11 cellular contexts compared by ENCODE assay signal in the genomic region with DNA sequence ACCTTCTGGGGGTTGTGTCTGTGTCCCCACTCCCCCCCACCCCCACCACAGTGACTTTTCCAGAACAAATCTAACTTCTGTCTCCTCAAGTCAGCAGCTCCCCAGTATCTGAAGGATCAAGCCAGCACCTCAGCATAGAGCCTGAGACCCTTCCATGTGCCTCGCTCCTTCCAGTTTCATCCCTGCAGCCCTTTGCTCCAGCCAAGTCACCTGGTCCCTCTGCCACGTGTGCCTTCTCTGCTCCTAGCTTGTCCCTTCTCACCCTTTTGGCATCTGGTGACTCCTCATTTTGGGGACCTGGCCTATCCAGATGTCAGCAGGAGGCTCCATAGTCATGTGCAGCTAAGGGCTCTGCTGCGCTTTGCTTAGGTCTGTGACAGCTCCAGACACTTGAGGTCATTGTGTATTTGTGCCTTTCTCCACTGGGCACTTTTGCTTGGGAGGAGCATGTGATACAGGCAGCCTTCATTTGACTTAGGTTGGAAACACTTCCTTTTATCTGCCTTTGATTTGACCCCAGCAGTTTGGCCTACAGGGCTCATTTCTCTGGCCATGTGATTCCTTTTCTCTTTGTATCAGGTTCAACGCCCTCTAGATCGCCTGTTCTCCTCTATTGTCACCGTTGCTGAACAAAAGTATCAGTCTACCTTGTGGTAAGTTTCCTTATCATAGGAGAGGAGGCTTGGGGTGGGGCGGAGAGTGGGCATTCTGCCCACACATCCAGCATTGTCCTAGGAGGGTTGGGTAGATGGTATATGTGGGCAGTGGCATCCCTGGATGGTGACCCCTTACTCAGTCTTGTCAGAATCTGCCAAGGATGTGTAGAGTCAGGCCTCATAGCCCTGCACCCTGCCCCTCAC. TPM values are rescaled to one million over a fixed set of nuclear protein-coding genes. Genes with fewer than 3 reads are reported as not detected.
DNase-seq lines count a peak whose midpoint lies in the region; ATAC-seq lines count a peak whose summit lies in the region.
"Had no signal": no experiment of that assay in that cellular context is flagged by ENCODE, and none has a peak within 500 bp of the region (broad histone marks: within the 10 kb centered on the region; RNA-seq: fewer than 3 reads in every experiment).

No MANE protein-coding gene starts in this region.

- no peak for DNase-seq in stimulated activated naive CD8-positive, alpha-beta T cell treated with anti-CD3 and anti-CD28 coated beads, Interleukin-15, Interleukin-2, amounts not matched to agents 100 U/mL and 50 U/mL, for 24 hours
- DNase-seq in naive thymus-derived CD8-positive, alpha-beta T cell = no peak
- DNase-seq in NCI-H748 (lab: John Stamatoyannopoulos, UW; ENCODE audit: unreplicated experiment) (no peak), NCI-H2196 treated with DMSO at 0.1 percent for 48 hours (lab: John Stamatoyannopoulos, UW; ENCODE audit: unreplicated experiment) (no peak), NCI-H446 (lab: John Stamatoyannopoulos, UW) (no peak)
- DNase-seq in stimulated activated CD4-positive, alpha-beta T cell treated with anti-CD3 and anti-CD28 coated beads, Interleukin-2, amount 100 ng/mL, for 24 hours = no peak
- DNase-seq: Kasumi-1, NCI-H2081, WERI-Rb-1 had no signal

- no peaks in the 10 kb centered on the region for H3K27me3 Mint-ChIP-seq in stimulated activated naive CD8-positive, alpha-beta T cell treated with anti-CD3 and anti-CD28 coated beads, Interleukin-15, Interleukin-2, amounts not matched to agents 100 ng/mL and 50 ng/mL, for 24 hours
- H3K27me3 Mint-ChIP-seq in activated naive CD8-positive, alpha-beta T cell = no peaks in the 10 kb centered on the region
- H3K27me3 Mint-ChIP-seq in naive thymus-derived CD8-positive, alpha-beta T cell = no peaks in the 10 kb centered on the region

- no peak for ATAC-seq in stimulated activated naive CD8-positive, alpha-beta T cell treated with anti-CD3 and anti-CD28 coated beads, Interleukin-15, Interleukin-2, amounts not matched to agents 100 U/mL and 50 U/mL, for 24 hours
- ATAC-seq in naive thymus-derived CD8-positive, alpha-beta T cell = no peak

- peaks cover 48% of the 10 kb centered on the region for H3K36me3 Mint-ChIP-seq in stimulated activated naive CD8-positive, alpha-beta T cell treated with anti-CD3 and anti-CD28 coated beads, Interleukin-15, Interleukin-2, amounts not matched to agents 100 ng/mL and 50 ng/mL, for 24 hours (ENCODE audit: low read depth)
- H3K36me3 Mint-ChIP-seq in activated naive CD8-positive, alpha-beta T cell = peaks cover 16% of the 10 kb centered on the region
- peaks cover 0 to 19% (median 12%) of the 10 kb centered on the region in 3 donors for H3K36me3 Mint-ChIP-seq in naive thymus-derived CD8-positive, alpha-beta T cell

- no peak overlapping the region for H3K4me3 Mint-ChIP-seq in stimulated activated naive CD8-positive, alpha-beta T cell treated with anti-CD3 and anti-CD28 coated beads, Interleukin-15, Interleukin-2, amounts not matched to agents 100 ng/mL and 50 ng/mL, for 24 hours
- H3K4me3 Mint-ChIP-seq in activated naive CD8-positive, alpha-beta T cell = peak overlapping the region; percentile 47
- peak overlapping the region in 9 of 10 donors; percentile 24 to 81 (median 52) for H3K4me3 Mint-ChIP-seq in naive thymus-derived CD8-positive, alpha-beta T cell

- POLR2A ChIA-PET in naive thymus-derived CD8-positive, alpha-beta T cell (lab: Charles Lee) = interaction anchor here (0.6 to 2.6 kb wide), 5 partner anchors 9 to 142 kb away, joined by 3 to 22 read pairs (median 4); a partner anchor contains a TSS

- peaks cover 89% of the 10 kb centered on the region for H3K4me1 Mint-ChIP-seq in stimulated activated naive CD8-positive, alpha-beta T cell treated with anti-CD3 and anti-CD28 coated beads, Interleukin-15, Interleukin-2, amounts not matched to agents 100 ng/mL and 50 ng/mL, for 24 hours (ENCODE audit: low read depth)
- H3K4me1 Mint-ChIP-seq in activated naive CD8-positive, alpha-beta T cell (ENCODE audit: low read depth) = peaks cover 90% of the 10 kb centered on the region
- H3K4me1 Mint-ChIP-seq in naive thymus-derived CD8-positive, alpha-beta T cell = peaks cover 55 to 93% (median 89%) of the 10 kb centered on the region in 4 donors

- H3K27ac Mint-ChIP-seq in stimulated activated naive CD8-positive, alpha-beta T cell treated with anti-CD3 and anti-CD28 coated beads, Interleukin-15, Interleukin-2, amounts not matched to agents 100 ng/mL and 50 ng/mL, for 24 hours = peak overlapping the region; percentile 94
- peak overlapping the region; percentile 90 for H3K27ac Mint-ChIP-seq in activated naive CD8-positive, alpha-beta T cell
- peak overlapping the region; percentile 86 to 97 (median 95) for H3K27ac Mint-ChIP-seq in naive thymus-derived CD8-positive, alpha-beta T cell

- H3K9me3 Mint-ChIP-seq in stimulated activated naive CD8-positive, alpha-beta T cell treated with anti-CD3 and anti-CD28 coated beads, Interleukin-15, Interleukin-2, amounts not matched to agents 100 ng/mL and 50 ng/mL, for 24 hours = no peaks in the 10 kb centered on the region
- no peaks in the 10 kb centered on the region for H3K9me3 Mint-ChIP-seq in activated naive CD8-positive, alpha-beta T cell (ENCODE audit: low read depth)
- no peaks in the 10 kb centered on the region for H3K9me3 Mint-ChIP-seq in naive thymus-derived CD8-positive, alpha-beta T cell

RNA-seq across cellular contexts. Expression of a gene that starts 7.1 kb away (rescaled TPM):
- 100 to 1,000 TPM; 156 to 162 TPM for total RNA-seq in naive thymus-derived CD8-positive, alpha-beta T cell
- polyA plus RNA-seq in naive thymus-derived CD8-positive, alpha-beta T cell = 100 to 1,000 TPM in 1 of 3 donors, 10 to 100 TPM in 2; 85.2 to 102 (median 86.6) TPM

RNA-seq across cellular contexts. Expression of a gene that starts 55.0 kb away (rescaled TPM):
- 10 to 100 TPM; 18.2 to 21.1 TPM for total RNA-seq in naive thymus-derived CD8-positive, alpha-beta T cell
- polyA plus RNA-seq in naive thymus-derived CD8-positive, alpha-beta T cell = 10 to 100 TPM in 2 of 3 donors, 1 to 10 TPM in 1; 6.4 to 13.1 (median 10.5) TPM

RNA-seq across cellular contexts. Expression of a gene that starts 55.1 kb away (rescaled TPM):
- 10 to 100 TPM; 25.0 to 26.2 TPM for total RNA-seq in naive thymus-derived CD8-positive, alpha-beta T cell
- 10 to 100 TPM; 49.7 to 60.6 (median 53.9) TPM for polyA plus RNA-seq in naive thymus-derived CD8-positive, alpha-beta T cell
